In genomic region chr17:45135978-45136791, GRCh38 we compare ENCODE assay signal across 8 cellular contexts. TPM values are rescaled to one million over a fixed set of nuclear protein-coding genes. Genes with fewer than 3 reads are reported as not detected.
A peak's percentile ranks its signal among the peaks of the same experiment; 100 is the strongest.
DNase-seq lines count a peak whose midpoint lies in the region; ATAC-seq, FAIRE-seq and TF ChIP-seq lines count a peak whose summit lies in the region.

No MANE protein-coding gene starts in this region.

- FAIRE-seq in bronchial epithelial cell (lab: Jason Lieb, UNC): no peak
- FAIRE-seq in GM19239 (lab: Jason Lieb, UNC): no peak

- intact Hi-C loops in aorta (cut with DNase I): loop anchor here (1.0 to 10.0 kb wide), 2 partner anchors 61 to 361 kb away; no protein-coding TSS in a partner anchor

- no peak for DNase-seq in activated naive CD4-positive, alpha-beta T cell treated with Interleukin-2 at 50 U/mL for 16 hours
- no peak for DNase-seq in bronchial epithelial cell (ENCODE audit: low read depth)
- DNase-seq in mesothelial cell of epicardium (ENCODE audit: low spot score in 2 of 2, unreplicated experiment in 2 of 2): no peak
- peak in 1 of 2 donors; percentile 79 for DNase-seq in aorta
- DNase-seq in AG08396 (ENCODE audit: low spot score): no peak
- no peak for DNase-seq in GM19239 (ENCODE audit: insufficient read length, low spot score)
- DNase-seq in mesenteric fat pad (ENCODE audit: low spot score): no peak

- ATAC-seq in aorta (ENCODE audit: low FRiP score): no peak

- WGBS in aorta, 2 donors: 31 to 32% methylated on average over 20 to 21 of the region's 21 CpGs

- no peaks in the 10 kb centered on the region for H3K9me3 Mint-ChIP-seq in activated naive CD4-positive, alpha-beta T cell treated with anti-CD3 and anti-CD28 coated beads, Interleukin-2, amount 50 U/mL, for 24 hours
- no peaks in the 10 kb centered on the region for H3K9me3 Mint-ChIP-seq in mesothelial cell of epicardium

- H3K36me3 ChIP-seq in bronchial epithelial cell (ENCODE audit: control insufficient read depth, insufficient read depth, low read length): no peaks in the 10 kb centered on the region
- no peaks in the 10 kb centered on the region for H3K36me3 ChIP-seq in aorta (ENCODE audit: control insufficient read depth in 1 of 2, insufficient read depth in 2 of 2, low read length in 1 of 2)

- H3K4me1 ChIP-seq in aorta (ENCODE audit: control insufficient read depth in 1 of 2, insufficient read depth in 2 of 2, low read length in 2 of 2): no peaks in the 10 kb centered on the region

- TF ChIP-seq CTCF in bronchial epithelial cell (IDR thresholded peaks at IDR 0.05; ENCODE audit: insufficient read depth, low read length, severe bottlenecking): no peak
- no peak for TF ChIP-seq CTCF in mesothelial cell of epicardium (IDR thresholded peaks at IDR 0.05; ENCODE audit: unreplicated experiment)

- H3K27me3 ChIP-seq in bronchial epithelial cell (ENCODE audit: control insufficient read depth, insufficient read depth, low read length): no peaks in the 10 kb centered on the region
- H3K27me3 ChIP-seq in aorta (ENCODE audit: control insufficient read depth in 1 of 2, insufficient read depth in 2 of 2, low read length in 1 of 2): no peaks in the 10 kb centered on the region

- H3K36me3 Mint-ChIP-seq in activated naive CD4-positive, alpha-beta T cell treated with anti-CD3 and anti-CD28 coated beads, Interleukin-2, amount 50 U/mL, for 24 hours: no peaks in the 10 kb centered on the region
- H3K36me3 Mint-ChIP-seq in mesothelial cell of epicardium: peaks cover 3% of the 10 kb centered on the region

- H3K4me3 ChIP-seq in bronchial epithelial cell (ENCODE audit: low read depth, low read length) (peak overlapping the region; percentile 44), aorta (ENCODE audit: low read length in 2 of 2) (peak overlapping the region; percentile 58 to 75)

- H3K27ac Mint-ChIP-seq in activated naive CD4-positive, alpha-beta T cell treated with anti-CD3 and anti-CD28 coated beads, Interleukin-2, amount 50 U/mL, for 24 hours: peak overlapping the region; percentile 81
- no peak overlapping the region for H3K27ac Mint-ChIP-seq in mesothelial cell of epicardium

- peaks cover 21% of the 10 kb centered on the region for H3K4me1 Mint-ChIP-seq in activated naive CD4-positive, alpha-beta T cell treated with anti-CD3 and anti-CD28 coated beads, Interleukin-2, amount 50 U/mL, for 24 hours
- peaks cover 16% of the 10 kb centered on the region for H3K4me1 Mint-ChIP-seq in mesothelial cell of epicardium

- H3K27ac ChIP-seq in aorta (ENCODE audit: low read depth in 1 of 2, low read length in 2 of 2): peak overlapping the region in 1 of 2 donors; percentile 76

- H3K27me3 Mint-ChIP-seq in activated naive CD4-positive, alpha-beta T cell treated with anti-CD3 and anti-CD28 coated beads, Interleukin-2, amount 50 U/mL, for 24 hours: no peaks in the 10 kb centered on the region
- no peaks in the 10 kb centered on the region for H3K27me3 Mint-ChIP-seq in mesothelial cell of epicardium (ENCODE audit: low read depth)

- H3K9me3 ChIP-seq in aorta (ENCODE audit: control insufficient read depth, low read length): no peaks in the 10 kb centered on the region

- H3K4me3 Mint-ChIP-seq in activated naive CD4-positive, alpha-beta T cell treated with anti-CD3 and anti-CD28 coated beads, Interleukin-2, amount 50 U/mL, for 24 hours: peak overlapping the region; percentile 88
- peak overlapping the region; percentile 76 for H3K4me3 Mint-ChIP-seq in mesothelial cell of epicardium

RNA-seq across cellular contexts. Expression of gene ACBD4, which starts 0.7 kb away (rescaled TPM):
- 6.1 and 8.7 TPM in 2 replicates for total RNA-seq in bronchial epithelial cell
- total RNA-seq in mesothelial cell of epicardium: 17.0 to 17.4 TPM (median 17.4 TPM) in 3 replicates
- total RNA-seq in aorta: 10 to 100 TPM; 16.1 to 23.4 TPM
- 10 to 100 TPM; 68.6 to 69.7 TPM for polyA plus RNA-seq in aorta
- total RNA-seq in mesenteric fat pad: 10.9 TPM

RNA-seq across cellular contexts. Expression of gene PLCD3, which starts 3.9 kb away (rescaled TPM):
- total RNA-seq in bronchial epithelial cell (33.9 and 44.0 TPM in 2 replicates), mesothelial cell of epicardium (46.6 to 54.0 TPM (median 52.6 TPM) in 3 replicates), aorta (10 to 100 TPM; 94.6 to 97.4 TPM), mesenteric fat pad (64.2 TPM)
- 10 to 100 TPM; 22.8 to 93.8 TPM for polyA plus RNA-seq in aorta

RNA-seq across cellular contexts. Expression of gene HEXIM1, which starts 12.1 kb away (rescaled TPM):
- total RNA-seq in bronchial epithelial cell (7.1 and 12.5 TPM in 2 replicates), mesothelial cell of epicardium (38.2 to 40.6 TPM (median 38.8 TPM) in 3 replicates), aorta (10 to 100 TPM; 48.7 to 64.0 TPM), mesenteric fat pad (42.1 TPM)
- 10 to 100 TPM; 40.8 to 62.6 TPM for polyA plus RNA-seq in aorta

RNA-seq across cellular contexts. Expression of gene HEXIM2, which starts 25.5 kb away (rescaled TPM):
- total RNA-seq in bronchial epithelial cell (4.1 and 4.7 TPM in 2 replicates), mesothelial cell of epicardium (6.5 to 9.6 TPM (median 7.7 TPM) in 3 replicates), aorta (1 to 10 TPM; 2.7 to 6.0 TPM), mesenteric fat pad (5.1 TPM)
- 1 to 10 TPM; 4.4 to 10.0 TPM for polyA plus RNA-seq in aorta
